ENCODE assay signal across 21 cellular contexts in the genomic region with DNA sequence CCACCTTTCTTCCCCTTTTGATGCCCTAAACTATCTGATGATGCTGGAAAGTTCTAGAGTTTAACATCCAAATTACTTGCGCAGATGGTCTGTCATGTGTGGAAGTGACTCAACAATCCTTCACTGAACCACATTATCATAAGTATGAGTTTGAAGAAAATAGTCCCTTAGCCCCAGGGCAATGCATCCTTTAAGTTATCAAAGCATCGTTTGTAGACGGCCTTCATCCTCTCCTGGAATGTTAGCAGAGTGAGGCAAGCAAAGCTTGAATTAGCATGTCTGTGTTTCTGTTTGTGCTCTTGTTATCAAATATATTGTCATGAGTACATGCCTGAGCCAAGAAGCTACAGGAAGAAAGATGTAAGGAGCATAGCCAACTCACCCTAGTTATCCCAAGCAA.
"Had no signal": no experiment of that assay in that cellular context is flagged by ENCODE, and none has a peak within 500 bp of the region (broad histone marks: within the 10 kb centered on the region; RNA-seq: fewer than 3 reads in every experiment).

No MANE protein-coding gene starts in this region.

- H3K4me3 ChIP-seq: MG63, SJCRH30 had no signal

- H3K4me2 ChIP-seq: SK-N-SH had no signal

- DNase-seq: IMR-90, Karpas-422, KG1, MG63, NCI-H1092, NCI-H1105 treated with DMSO at 0.1 percent for 48 hours, NCI-H1417 treated with DMSO at 0.1 percent for 48 hours, NCI-H146, NCI-H1694 treated with DMSO at 0.1 percent for 48 hours, NCI-H1930, NCI-H2081, NCI-H2107, NCI-H2227 treated with DMSO at 0.1 percent for 48 hours, NCI-H524, NCI-H526 treated with DMSO at 0.1 percent for 48 hours, NCI-H748 treated with DMSO at 0.1 percent for 48 hours, PC-3, SHP77 treated with DMSO at 0.1 percent for 48 hours, SJCRH30, SK-N-SH had no signal

- H3K27me3 ChIP-seq: MG63, SJCRH30 had no signal

- H3K4me1 ChIP-seq: SJCRH30 had no signal

- H3K9me3 ChIP-seq: MG63, SJCRH30, SK-N-SH had no signal

- H3K27ac ChIP-seq: SJCRH30 had no signal

- H3K36me3 ChIP-seq: MG63, SJCRH30 had no signal

- H3K9ac ChIP-seq: SK-N-SH had no signal

- FAIRE-seq: HepG2 had no signal
